Comparison of ENCODE assay signal across 8 cellular contexts in genomic region chr1:173867141-173867752, GRCh38. TPM values are rescaled to one million over a fixed set of nuclear protein-coding genes. Genes with fewer than 3 reads are reported as not detected.
DNase-seq lines count a peak whose midpoint lies in the region; ATAC-seq, FAIRE-seq and TF ChIP-seq lines count a peak whose summit lies in the region.

No MANE protein-coding gene starts in this region.

- no peaks in the 10 kb centered on the region for H3K27me3 Mint-ChIP-seq in activated T-cell treated with anti-CD3 and anti-CD28 coated beads, Interleukin-2, amount 50 U/mL, for 4 hours (ENCODE audit: low read depth)

- H3K9me3 ChIP-seq in sigmoid colon = no peaks in the 10 kb centered on the region

- peak overlapping the region; percentile 78 to 100 (median 94) for H3K4me3 ChIP-seq in sigmoid colon

- no peaks in the 10 kb centered on the region for H3K27me3 ChIP-seq in sigmoid colon

- peaks cover 0 to 39% (median 24%) of the 10 kb centered on the region in 4 donors for H3K4me1 ChIP-seq in sigmoid colon

- TF ChIP-seq EP300 in sigmoid colon (IDR thresholded peaks at IDR 0.05) = no peak

- no peak for TF ChIP-seq CTCF in sigmoid colon (IDR thresholded peaks at IDR 0.05)

- TF ChIP-seq POLR2A in sigmoid colon (IDR thresholded peaks at IDR 0.05) (no peak), GM12892 (IDR thresholded peaks at IDR 0.05; ENCODE audit: low read depth, low read length) (no peak)

- peak overlapping the region; percentile 91 for H3K4me3 Mint-ChIP-seq in activated T-cell treated with anti-CD3 and anti-CD28 coated beads, Interleukin-2, amount 50 U/mL, for 4 hours

- DNase-seq in activated effector memory CD4-positive, alpha-beta T cell treated with anti-CD3 and anti-CD28 coated beads, Interleukin-2, amount 50 U/mL, for 16 hours = peak; percentile 74
- DNase-seq in activated effector memory CD4-positive, alpha-beta T cell treated with Interleukin-2 at 50 U/mL for 16 hours = no peak
- peak; percentile 25 for DNase-seq in activated T-cell treated with anti-CD3 and anti-CD28 coated beads, Interleukin-2, amount 50 U/mL, for 4 hours
- no peak for DNase-seq in Right ventricle myocardium superior
- DNase-seq in sigmoid colon = peak; percentile 68
- DNase-seq in hippocampal formation (lab: John Stamatoyannopoulos, UW) = no peak
- DNase-seq in GM12892 (ENCODE audit: insufficient read length) = no peak

- H3K36me3 ChIP-seq in sigmoid colon = peaks cover 0 to 57% (median 27%) of the 10 kb centered on the region in 4 donors

- H3K4me1 Mint-ChIP-seq in activated T-cell treated with anti-CD3 and anti-CD28 coated beads, Interleukin-2, amount 50 U/mL, for 4 hours (ENCODE audit: low read depth) = peaks cover 56% of the 10 kb centered on the region

- H3K36me3 Mint-ChIP-seq in activated T-cell treated with anti-CD3 and anti-CD28 coated beads, Interleukin-2, amount 50 U/mL, for 4 hours (ENCODE audit: insufficient read depth) = peaks cover 52% of the 10 kb centered on the region

- intact Hi-C loops in Right ventricle myocardium superior (cut with DNase I) = loop anchor here (5.0 to 10.0 kb wide), 2 partner anchors 98 to 390 kb away; partner anchors contain the start of gene PRDX6
- intact Hi-C loops in sigmoid colon (cut with DNase I) = loop anchor here (5.0 to 10.0 kb wide), 4 partner anchors 290 to 1130 kb away; partner anchors contain the start of genes CACYBP, PRDX6 and RABGAP1L

- peak overlapping the region; percentile 95 to 99 (median 98) for H3K27ac ChIP-seq in sigmoid colon

- 1 to 3% methylated on average over 32 of the region's 32 CpGs for WGBS in sigmoid colon, 2 donors

- no peak for ATAC-seq in activated T-cell treated with anti-CD3 and anti-CD28 coated beads, Interleukin-2, amount 50 U/mL, for 4 hours
- ATAC-seq in Right ventricle myocardium superior (ENCODE audit: poor library complexity) (peak; percentile 12), HG02642 (IDR thresholded peaks at IDR 0.05; ENCODE audit: poor library complexity, unreplicated experiment) (no peak)

- H3K9me3 Mint-ChIP-seq in activated T-cell treated with anti-CD3 and anti-CD28 coated beads, Interleukin-2, amount 50 U/mL, for 4 hours = no peaks in the 10 kb centered on the region

- FAIRE-seq in GM12892 (lab: Jason Lieb, UNC) = no peak

RNA-seq across cellular contexts. Expression of gene GAS5, which starts 0.5 kb away (rescaled TPM):
- total RNA-seq in activated T-cell treated with anti-CD3 and anti-CD28 coated beads, Interleukin-2, amount 50 U/mL, for 4 hours = 100 to 1,000 TPM; 836 to 968 (median 925) TPM
- 50.2 TPM for total RNA-seq in Right ventricle myocardium superior
- 100 to 1,000 TPM; 443 to 618 (median 542) TPM for total RNA-seq in sigmoid colon
- polyA plus RNA-seq in sigmoid colon = 100 to 1,000 TPM; 323 to 804 (median 459) TPM
- 977 TPM for polyA plus RNA-seq in GM12892 (2012; ENCODE audit: missing spikeins)

RNA-seq across cellular contexts. Expression of gene ZBTB37, which starts 0.9 kb away (rescaled TPM):
- 1 to 10 TPM; 5.8 to 8.1 (median 7.7) TPM for total RNA-seq in activated T-cell treated with anti-CD3 and anti-CD28 coated beads, Interleukin-2, amount 50 U/mL, for 4 hours
- total RNA-seq in Right ventricle myocardium superior = 6.9 TPM
- 1 to 10 TPM; 7.5 to 8.6 (median 8.0) TPM for total RNA-seq in sigmoid colon
- 1 to 10 TPM in 1 of 3 donors, under 1 TPM in 2; under 0.01 to 2.5 (median 0.46) TPM for polyA plus RNA-seq in sigmoid colon
- polyA plus RNA-seq in GM12892 (2012; ENCODE audit: missing spikeins) = 2.4 TPM

RNA-seq across cellular contexts. Expression of gene CENPL, which starts 42.6 kb away (rescaled TPM):
- 10 to 100 TPM; 13.9 to 15.9 (median 15.1) TPM for total RNA-seq in activated T-cell treated with anti-CD3 and anti-CD28 coated beads, Interleukin-2, amount 50 U/mL, for 4 hours
- total RNA-seq in Right ventricle myocardium superior (2.6 TPM), sigmoid colon (1 to 10 TPM; 3.8 to 7.8 (median 5.4) TPM)
- polyA plus RNA-seq in sigmoid colon = 1 to 10 TPM; 1.8 to 5.7 (median 4.9) TPM
- 11.9 TPM for polyA plus RNA-seq in GM12892 (2012; ENCODE audit: missing spikeins)

RNA-seq across cellular contexts. Expression of gene DARS2, which starts 42.8 kb away (rescaled TPM):
- 10 to 100 TPM; 30.7 to 38.6 (median 35.5) TPM for total RNA-seq in activated T-cell treated with anti-CD3 and anti-CD28 coated beads, Interleukin-2, amount 50 U/mL, for 4 hours
- total RNA-seq in Right ventricle myocardium superior (12.9 TPM), sigmoid colon (1 to 10 TPM; 5.2 to 10.0 (median 7.3) TPM)
- polyA plus RNA-seq in sigmoid colon = 10 to 100 TPM in 2 of 3 donors, 1 to 10 TPM in 1; 8.4 to 15.7 (median 10.4) TPM
- 29.2 TPM for polyA plus RNA-seq in GM12892 (2012; ENCODE audit: missing spikeins)

RNA-seq across cellular contexts. Expression of gene SERPINC1, which starts 49.9 kb away (rescaled TPM):
- total RNA-seq in activated T-cell treated with anti-CD3 and anti-CD28 coated beads, Interleukin-2, amount 50 U/mL, for 4 hours = under 1 TPM; 0.34 to 0.96 (median 0.52) TPM
- total RNA-seq in Right ventricle myocardium superior (0.51 TPM), sigmoid colon (not detected)
- polyA plus RNA-seq in sigmoid colon = under 1 TPM in 1 of 3 donors, not detected in 2; 0.10 TPM
- not detected for polyA plus RNA-seq in GM12892 (2012; ENCODE audit: missing spikeins)

Comparison
In these comparisons a context has a peak if more than half of its experiments do, and no peak if none do; other contexts are left out.
1. DNase-seq: peak in activated effector memory CD4-positive, alpha-beta T cell treated with anti-CD3 and anti-CD28 coated beads, Interleukin-2, amount 50 U/mL, for 16 hours (single experiment), activated T-cell treated with anti-CD3 and anti-CD28 coated beads, Interleukin-2, amount 50 U/mL, for 4 hours (single experiment) and sigmoid colon (single experiment); none in activated effector memory CD4-positive, alpha-beta T cell treated with Interleukin-2 at 50 U/mL for 16 hours (single experiment), Right ventricle myocardium superior (single experiment), hippocampal formation (0 of 2) and GM12892 (single experiment).